In genomic region chr7:131183611-131184119, GRCh38 we compare ENCODE assay signal across 1 cellular context.
TF ChIP-seq lines count a peak whose summit lies in the region.

No MANE protein-coding gene starts in this region.

TF ChIP-seq in SK-N-SH treated with all-trans-retinoic acid at 6 μM for 48 hours, 23 proteins besides CTCF, POLR2A, EP300 and RAD21 (continued from another document):
- TF ChIP-seq TSHZ2 (CRISPR knock-in tag; IDR thresholded peaks at IDR 0.05), result no peak
